In genomic region chr18:23137093-23137640, GRCh38 we compare ENCODE assay signal across 8 cellular contexts. TPM values are rescaled to one million over a fixed set of nuclear protein-coding genes. Genes with fewer than 3 reads are reported as not detected.
DNase-seq lines count a peak whose midpoint lies in the region; TF ChIP-seq lines count a peak whose summit lies in the region.

No MANE protein-coding gene starts in this region.

- WGBS in prostate gland, result 52% methylated on average over 12 of the region's 12 CpGs

- H3K36me3 ChIP-seq in prostate gland, result no peaks in the 10 kb centered on the region

- H3K27ac ChIP-seq in prostate gland, result peak overlapping the region in 1 of 2 donors; percentile 42

- H3K9me3 ChIP-seq in prostate gland, result no peaks in the 10 kb centered on the region

- H3K4me3 ChIP-seq in GM12865 (ENCODE audit: low read depth, low read length), result peak overlapping the region; percentile 91
- H3K4me3 ChIP-seq in prostate gland, result peak overlapping the region; percentile 44 to 47

- no peak for TF ChIP-seq POLR2A in erythroblast (IDR thresholded peaks at IDR 0.05; ENCODE audit: low read length)
- no peak for TF ChIP-seq POLR2A in prostate gland (IDR thresholded peaks at IDR 0.05)

- TF ChIP-seq CTCF in GM12865 (IDR thresholded peaks at IDR 0.05; ENCODE audit: insufficient read depth, low read depth, low read length, missing control alignments) (no peak), prostate gland (IDR thresholded peaks at IDR 0.05) (no peak)

- intact Hi-C loops in prostate gland (cut with DNase I), result loop anchor here (2.0 to 10.0 kb wide), 5 partner anchors 55 to 448 kb away; partner anchors contain the start of genes NPC1, RBBP8 and RMC1

- no peaks in the 10 kb centered on the region for H3K27me3 ChIP-seq in prostate gland (replicated peaks; ENCODE audit: insufficient read depth)

- no peaks in the 10 kb centered on the region for H3K4me1 ChIP-seq in prostate gland (replicated peaks)

- DNase-seq in GM12865 (ENCODE audit: low read depth) (peak; percentile 45), NCI-H748 (lab: John Stamatoyannopoulos, UW; ENCODE audit: unreplicated experiment) (peak; percentile 58), erythroblast (lab: John Stamatoyannopoulos, UW) (peak; percentile 42 to 50), prostate gland (ENCODE audit: low spot score) (no peak), NCI-H2227 treated with DMSO at 0.1 percent for 48 hours (lab: John Stamatoyannopoulos, UW) (no peak), mesenteric fat pad (ENCODE audit: low spot score) (no peak), hepatic stellate cell (ENCODE audit: low spot score) (no peak)
- DNase-seq in stimulated activated CD4-positive, alpha-beta T cell treated with anti-CD3 and anti-CD28 coated beads, Interleukin-4, amount 100 ng/mL, for 24 hours, result no peak

RNA-seq across cellular contexts. Expression of gene CABLES1, which starts 1.9 kb away (rescaled TPM):
- 10 to 100 TPM in 1 of 2 donors, 1 to 10 TPM in 1; 3.9 to 16.2 TPM for total RNA-seq in prostate gland
- total RNA-seq in mesenteric fat pad, result 57.0 TPM

Comparison
In these comparisons a context has a peak if more than half of its experiments do, and no peak if none do; other contexts are left out.
1. DNase-seq: peak in GM12865 (single experiment), NCI-H748 (single experiment) and erythroblast (2 of 2); none in prostate gland (single experiment), NCI-H2227 treated with DMSO at 0.1 percent for 48 hours (single experiment), stimulated activated CD4-positive, alpha-beta T cell treated with anti-CD3 and anti-CD28 coated beads, Interleukin-4, amount 100 ng/mL, for 24 hours (single experiment), mesenteric fat pad (single experiment) and hepatic stellate cell (single experiment).